ENCODE assay signal across 11 cellular contexts in the genomic region with DNA sequence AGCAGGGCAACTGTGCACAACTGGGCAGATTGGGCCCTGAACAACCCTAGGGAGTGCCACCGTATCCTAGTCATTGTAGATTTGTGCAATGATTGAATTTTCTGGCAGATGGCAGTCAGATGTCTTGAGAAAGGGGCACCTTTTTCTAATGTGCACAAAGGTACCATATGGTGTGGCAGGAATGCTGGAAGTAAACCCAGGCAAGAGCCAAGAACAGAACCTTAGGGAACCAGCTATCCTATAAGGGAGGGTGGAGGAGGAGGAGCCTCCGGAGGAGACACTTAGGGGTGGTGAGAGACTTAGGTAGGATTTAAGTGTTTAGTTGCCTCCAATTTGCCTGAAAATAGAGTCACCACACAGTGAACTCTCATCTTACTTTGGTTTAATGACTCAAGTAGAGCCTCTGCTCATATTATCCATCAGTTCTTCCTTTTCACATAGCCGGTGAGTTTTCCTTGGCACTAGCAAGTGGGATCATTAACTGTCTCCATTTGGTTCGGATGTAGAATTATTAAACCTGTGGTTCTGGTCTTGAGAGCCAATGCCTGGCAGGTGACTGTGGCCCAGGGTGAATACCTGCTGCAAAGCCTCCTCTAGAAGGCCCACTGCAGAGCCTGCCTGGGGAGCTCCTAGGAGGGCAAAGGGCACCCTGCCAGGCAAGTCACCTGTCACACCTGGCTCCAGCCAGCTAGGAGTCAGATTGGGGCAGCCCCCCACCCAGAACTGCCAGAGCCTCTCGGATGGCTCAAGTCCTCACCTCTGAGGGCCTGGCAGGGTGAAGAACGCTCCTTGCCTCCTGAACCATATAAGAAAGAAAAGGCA.
DNase-seq lines count a peak whose midpoint lies in the region; ATAC-seq and TF ChIP-seq lines count a peak whose summit lies in the region.
"Had no signal": no experiment of that assay in that cellular context is flagged by ENCODE, and none has a peak within 500 bp of the region (broad histone marks: within the 10 kb centered on the region; RNA-seq: fewer than 3 reads in every experiment).

No MANE protein-coding gene starts in this region.

- no peak for TF ChIP-seq CTCF in activated CD8-positive, alpha-beta T cell treated with anti-CD3 and anti-CD28 coated beads for 36 hours (IDR thresholded peaks at IDR 0.05)
- TF ChIP-seq CTCF in stomach (IDR thresholded peaks at IDR 0.05) (no peak), WERI-Rb-1 (IDR thresholded peaks at IDR 0.05; ENCODE audit: low read depth, low read length) (no peak)

- WGBS in stomach, 5 donors, result 85 to 96% (median 89%) methylated on average over 5 to 6 of the region's 6 CpGs

- no peak for TF ChIP-seq EP300 in stomach (IDR thresholded peaks at IDR 0.05)

- H3K4me1 ChIP-seq in stomach, result peaks cover 12 to 46% (median 16%) of the 10 kb centered on the region in 4 donors

- peak overlapping the region; percentile 93 for H3K27ac Mint-ChIP-seq in activated CD8-positive, alpha-beta T cell treated with anti-CD3 and anti-CD28 coated beads for 36 hours
- peak overlapping the region; percentile 76 to 90 (median 83) for H3K27ac Mint-ChIP-seq in immature natural killer cell

- H3K4me1 Mint-ChIP-seq in activated CD8-positive, alpha-beta T cell treated with anti-CD3 and anti-CD28 coated beads for 36 hours (ENCODE audit: low read depth), result peaks cover 94% of the 10 kb centered on the region
- H3K4me1 Mint-ChIP-seq in immature natural killer cell, result peaks cover 91 to 100% of the 10 kb centered on the region in 2 donors

- H3K4me3 Mint-ChIP-seq in activated CD8-positive, alpha-beta T cell treated with anti-CD3 and anti-CD28 coated beads for 36 hours, result peak overlapping the region; percentile 52
- H3K4me3 Mint-ChIP-seq in immature natural killer cell, result no peak overlapping the region

- TF ChIP-seq POLR2A in stomach (IDR thresholded peaks at IDR 0.05), result no peak

- no peaks in the 10 kb centered on the region for H3K9me3 Mint-ChIP-seq in activated CD8-positive, alpha-beta T cell treated with anti-CD3 and anti-CD28 coated beads for 36 hours
- no peaks in the 10 kb centered on the region for H3K9me3 Mint-ChIP-seq in immature natural killer cell

- peaks cover 79% of the 10 kb centered on the region for H3K36me3 Mint-ChIP-seq in activated CD8-positive, alpha-beta T cell treated with anti-CD3 and anti-CD28 coated beads for 36 hours (ENCODE audit: low read depth)
- H3K36me3 Mint-ChIP-seq in immature natural killer cell, result peaks cover 5 to 30% (median 20%) of the 10 kb centered on the region in 3 donors

- intact Hi-C loops in activated CD8-positive, alpha-beta T cell treated with anti-CD3 and anti-CD28 coated beads for 36 hours (cut with micrococcal nuclease), result no loop called here
- intact Hi-C loops in stomach (cut with DNase I; ENCODE audit: low total_unique reads), result no loop called here

- H3K27ac ChIP-seq in stomach, result peak overlapping the region in 4 of 5 donors; percentile 9 to 61 (median 36)
- no peak overlapping the region for H3K27ac ChIP-seq in WERI-Rb-1

- H3K27me3 Mint-ChIP-seq in activated CD8-positive, alpha-beta T cell treated with anti-CD3 and anti-CD28 coated beads for 36 hours, result no peaks in the 10 kb centered on the region
- peaks cover 10 to 63% (median 45%) of the 10 kb centered on the region in 3 donors for H3K27me3 Mint-ChIP-seq in immature natural killer cell (ENCODE audit: low read depth in 3 of 3)

- ATAC-seq in activated CD8-positive, alpha-beta T cell treated with anti-CD3 and anti-CD28 coated beads for 36 hours, result peak; percentile 46

- H3K36me3 ChIP-seq in stomach (no peaks in the 10 kb centered on the region), WERI-Rb-1 (no peaks in the 10 kb centered on the region)

- POLR2A ChIA-PET in activated CD8-positive, alpha-beta T cell treated with anti-CD3 and anti-CD28 coated beads for 36 hours (lab: Charles Lee), result interaction anchor here (1.0 to 3.4 kb wide), 6 partner anchors 8 to 32 kb away, joined by 3 to 23 read pairs (median 4); no protein-coding TSS in a partner anchor

- H3K27me3 ChIP-seq in stomach (no peaks in the 10 kb centered on the region), WERI-Rb-1 (ENCODE audit: insufficient read depth, low read depth, severe bottlenecking) (no peaks in the 10 kb centered on the region)

- H3K4me3 ChIP-seq in stomach, result no peak overlapping the region
- no peak overlapping the region for H3K4me3 ChIP-seq in WERI-Rb-1 (ENCODE audit: low read depth, low read length)
- H3K4me3 ChIP-seq: lung had no signal

- CTCF ChIA-PET in activated CD8-positive, alpha-beta T cell treated with anti-CD3 and anti-CD28 coated beads for 36 hours (lab: Charles Lee), result interaction anchor here (1.2 to 5.0 kb wide), 4 partner anchors 9 to 245 kb away, joined by 3 to 39 read pairs (median 3); no protein-coding TSS in a partner anchor

- DNase-seq in activated CD4-positive, alpha-beta T cell treated with anti-CD3 and anti-CD28 coated beads for 48 hours, result peak; percentile 43
- DNase-seq in activated CD4-positive, alpha-beta T cell treated with anti-CD3 and anti-CD28 coated beads for 1 hour, result no peak
- peak; percentile 52 for DNase-seq in activated CD8-positive, alpha-beta T cell treated with anti-CD3 and anti-CD28 coated beads for 36 hours
- DNase-seq in immature natural killer cell, result no peak
- DNase-seq in stomach, result no peak
- no peak for DNase-seq in retina
- DNase-seq in NCI-H1436 (lab: John Stamatoyannopoulos, UW), result no peak
- no peak for DNase-seq in WERI-Rb-1
- DNase-seq: ACHN, NCI-H2227 treated with DMSO at 0.1 percent for 48 hours had no signal

- H3K9me3 ChIP-seq in stomach (no peaks in the 10 kb centered on the region), WERI-Rb-1 (ENCODE audit: severe bottlenecking) (no peaks in the 10 kb centered on the region)

Comparison
In these comparisons a context has a peak if more than half of its experiments do, and no peak if none do; other contexts are left out.
1. DNase-seq: peak in activated CD4-positive, alpha-beta T cell treated with anti-CD3 and anti-CD28 coated beads for 48 hours (single experiment) and activated CD8-positive, alpha-beta T cell treated with anti-CD3 and anti-CD28 coated beads for 36 hours (single experiment); none in activated CD4-positive, alpha-beta T cell treated with anti-CD3 and anti-CD28 coated beads for 1 hour (single experiment), immature natural killer cell (0 of 3), stomach (single experiment), retina (single experiment), NCI-H1436 (single experiment) and WERI-Rb-1 (single experiment).